Comparison of ENCODE assay signal across 8 cellular contexts in the genomic region with DNA sequence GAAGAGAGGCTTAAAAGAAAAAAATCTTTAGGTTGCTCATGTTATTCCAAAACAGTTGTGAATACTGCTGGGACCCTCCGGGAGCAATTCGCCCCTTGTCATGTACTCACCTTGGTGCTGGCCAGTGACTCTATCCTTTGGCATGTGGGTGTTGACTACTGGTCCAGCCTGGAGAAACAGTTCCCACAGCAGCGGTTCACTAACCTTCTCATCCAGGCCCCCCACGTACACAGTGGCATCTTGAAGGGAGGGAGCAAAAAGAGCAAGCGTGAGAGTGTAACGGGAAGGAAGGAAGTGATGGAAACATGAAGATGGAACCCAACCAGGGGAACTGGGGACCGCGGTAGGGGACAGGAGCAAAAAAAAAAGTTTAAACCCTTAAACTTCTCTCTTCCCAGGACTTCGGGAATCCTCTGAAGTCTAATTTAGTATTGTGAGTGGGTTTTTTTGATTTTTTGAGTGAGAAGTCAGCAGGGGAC. TPM values are rescaled to one million over a fixed set of nuclear protein-coding genes. Genes with fewer than 3 reads are reported as not detected.
DNase-seq lines count a peak whose midpoint lies in the region; ATAC-seq and TF ChIP-seq lines count a peak whose summit lies in the region.

No MANE protein-coding gene starts in this region.

- CTCF ChIA-PET in BJ (lab: Yijun Ruan, JAX), result no interaction called here

- H3K4me3 Mint-ChIP-seq in naive B cell, result peak overlapping the region; percentile 88 to 98 (median 97)

- H3K27ac ChIP-seq in KOPT-K1 (ENCODE audit: low read depth, low read length, poor library complexity, severe bottlenecking), result peak overlapping the region; percentile 87

- TF ChIP-seq CTCF in BJ (IDR thresholded peaks at IDR 0.05; ENCODE audit: insufficient read depth, low read depth, low read length) (no peak), choroid plexus epithelial cell (conservative IDR thresholded peaks at IDR 0.05; ENCODE audit: low read depth, low read length) (no peak)

- POLR2A ChIA-PET in BJ (lab: Charles Lee), result no interaction called here

- H3K4me3 ChIP-seq in BJ (ENCODE audit: low read depth, low read length) (peak overlapping the region; percentile 92), choroid plexus epithelial cell (ENCODE audit: low read depth, low read length) (peak overlapping the region; percentile 78)

- no peaks in the 10 kb centered on the region for H3K9me3 ChIP-seq in KOPT-K1 (ENCODE audit: insufficient read depth, low read length, poor library complexity, severe bottlenecking)

- ATAC-seq in naive B cell (ENCODE audit: low read depth in 2 of 2) (no peak), HG02840 (IDR thresholded peaks at IDR 0.05; ENCODE audit: low FRiP score, unreplicated experiment) (no peak)

- peak overlapping the region; percentile 80 to 99 (median 98) for H3K27ac Mint-ChIP-seq in naive B cell

- H3K9me3 Mint-ChIP-seq in naive B cell, result peaks cover 0 to 10% (median 0%) of the 10 kb centered on the region in 7 donors

- DNase-seq in BJ (ENCODE audit: low read depth) (no peak), choroid plexus epithelial cell (ENCODE audit: low read depth) (peak; percentile 17), naive B cell (no peak), NCI-H2081 (lab: John Stamatoyannopoulos, UW) (no peak), inferior parietal cortex (ENCODE audit: extremely low spot score) (no peak)
- DNase-seq in effector CD4-positive, alpha-beta T cell, result no peak

- peaks cover 11 to 18% (median 12%) of the 10 kb centered on the region in 3 donors for H3K27me3 Mint-ChIP-seq in naive B cell

- peaks cover 29 to 61% of the 10 kb centered on the region in 2 donors for H3K36me3 Mint-ChIP-seq in naive B cell

- peaks cover 39 to 48% (median 40%) of the 10 kb centered on the region in 3 donors for H3K4me1 Mint-ChIP-seq in naive B cell

- H3K36me3 ChIP-seq in BJ (ENCODE audit: control insufficient read depth, insufficient read depth, low read length) (peaks cover 30% of the 10 kb centered on the region), KOPT-K1 (ENCODE audit: insufficient read depth, low read length) (peaks cover 49% of the 10 kb centered on the region)

- H3K27me3 ChIP-seq in BJ (ENCODE audit: control insufficient read depth, insufficient read depth, low read length), result no peaks in the 10 kb centered on the region

RNA-seq across cellular contexts. Expression of a gene that starts 0.5 kb away (rescaled TPM):
- polyA plus RNA-seq in BJ (2011; rRNA removed) (37.8 and 37.9 TPM in 2 replicates), naive B cell (ENCODE audit: low read depth in 6 of 6) (100 to 1,000 TPM in 2 of 6 donors, 10 to 100 TPM in 4; 78.6 to 115 (median 89.4) TPM)
- polyA minus RNA-seq in BJ (2011; rRNA and poly(A)+ RNA removed), result 30.3 and 39.3 TPM in 2 replicates

RNA-seq across cellular contexts. Expression of a gene that starts 9.5 kb away (rescaled TPM):
- polyA plus RNA-seq in BJ (2011; rRNA removed), result 21.2 and 25.4 TPM in 2 replicates
- 26.5 and 40.9 TPM in 2 replicates for polyA minus RNA-seq in BJ (2011; rRNA and poly(A)+ RNA removed)
- polyA plus RNA-seq in naive B cell (ENCODE audit: low read depth in 6 of 6), result not detected

RNA-seq across cellular contexts. Expression of a gene that starts 9.6 kb away (rescaled TPM):
- 14.3 and 14.5 TPM in 2 replicates for polyA plus RNA-seq in BJ (2011; rRNA removed)
- polyA minus RNA-seq in BJ (2011; rRNA and poly(A)+ RNA removed), result 12.2 and 17.1 TPM in 2 replicates
- polyA plus RNA-seq in naive B cell (ENCODE audit: low read depth in 6 of 6), result under 1 TPM in 1 of 6 donors, not detected in 5; 0.45 TPM

RNA-seq across cellular contexts. Expression of a gene that starts 27.7 kb away (rescaled TPM):
- 15.1 and 21.0 TPM in 2 replicates for polyA plus RNA-seq in BJ (2011; rRNA removed)
- 1.5 and 1.6 TPM in 2 replicates for polyA minus RNA-seq in BJ (2011; rRNA and poly(A)+ RNA removed)
- 10 to 100 TPM; 19.2 to 37.0 (median 28.0) TPM for polyA plus RNA-seq in naive B cell (ENCODE audit: low read depth in 6 of 6)

Comparison
In these comparisons a context has a peak if more than half of its experiments do, and no peak if none do; other contexts are left out.
1. RNA of a gene that starts 9.5 kb away (polyA plus RNA-seq): 21.2 to 25.4 TPM in BJ; not detected in naive B cell; every median in the first group is over 10 times any median in the second.
2. RNA of a gene that starts 9.6 kb away (polyA plus RNA-seq): 14.3 to 14.5 TPM in BJ; 0.45 TPM in naive B cell; every median in the first group is over 10 times any median in the second.